In the genomic region with DNA sequence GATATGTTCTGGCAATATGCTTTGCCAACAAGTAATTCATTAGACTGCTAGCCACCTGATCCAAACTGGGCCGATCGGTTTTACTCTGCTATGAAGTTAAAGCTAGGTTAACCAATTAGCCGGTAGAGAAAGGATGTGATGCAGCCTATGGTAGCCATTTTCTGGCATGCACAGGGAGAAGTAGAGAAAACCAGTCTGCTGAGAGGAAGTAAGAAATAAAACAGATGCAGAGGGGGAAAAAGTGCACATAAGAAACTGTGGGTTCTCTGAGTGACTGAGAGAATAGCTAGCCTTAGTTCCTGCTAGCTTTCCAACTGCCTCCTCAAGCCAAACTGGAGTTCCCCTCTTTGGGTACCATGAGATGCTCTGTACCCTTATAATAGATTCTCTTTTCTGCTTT, we compare ENCODE assay signal across 8 cellular contexts. TPM values are rescaled to one million over a fixed set of nuclear protein-coding genes. Genes with fewer than 3 reads are reported as not detected.
DNase-seq lines count a peak whose midpoint lies in the region; ATAC-seq and TF ChIP-seq lines count a peak whose summit lies in the region.

No MANE protein-coding gene starts in this region.

- no peak for DNase-seq in activated CD4-positive, alpha-beta memory T cell treated with anti-CD3 and anti-CD28 coated beads for 36 hours
- DNase-seq in activated CD4-positive, alpha-beta memory T cell treated with anti-CD3 and anti-CD28 coated beads, Interleukin-2, amount 10 ng/mL, durations not matched to agents 7 days and 5 days = no peak
- DNase-seq in DMS53 (lab: John Stamatoyannopoulos, UW) (no peak), Peyer's patch (no peak), DMS 273 (lab: John Stamatoyannopoulos, UW; ENCODE audit: unreplicated experiment) (no peak)

- H3K27ac ChIP-seq in OCI-LY3 (ENCODE audit: low read length) = peak overlapping the region; percentile 75
- no peak overlapping the region for H3K27ac ChIP-seq in Peyer's patch

- CTCF ChIA-PET in activated CD4-positive, alpha-beta memory T cell treated with anti-CD3 and anti-CD28 coated beads for 36 hours (lab: Charles Lee) = interaction anchor here (1.3 to 1.5 kb wide), 2 partner anchors 14 to 22 kb away, joined by 3 to 4 read pairs; no protein-coding TSS in a partner anchor
- CTCF ChIA-PET in activated CD4-positive, alpha-beta memory T cell treated with anti-CD3 and anti-CD28 coated beads, Interleukin-2, amount 10 ng/mL, durations not matched to agents 7 days and 5 days (lab: Charles Lee) = interaction anchor here (0.7 to 1.7 kb wide), 8 partner anchors 16 to 142 kb away, joined by 3 to 9 read pairs (median 3); no protein-coding TSS in a partner anchor

- H3K4me1 ChIP-seq in OCI-LY3 (ENCODE audit: low read length) (peaks cover 55% of the 10 kb centered on the region), Peyer's patch (peaks cover 0 to 22% (median 5%) of the 10 kb centered on the region in 4 donors)

- no peaks in the 10 kb centered on the region for H3K27me3 ChIP-seq in OCI-LY3 (ENCODE audit: low read depth, low read length)
- no peaks in the 10 kb centered on the region for H3K27me3 ChIP-seq in Peyer's patch

- no peaks in the 10 kb centered on the region for H3K9me3 Mint-ChIP-seq in activated CD4-positive, alpha-beta memory T cell treated with anti-CD3 and anti-CD28 coated beads for 36 hours
- no peaks in the 10 kb centered on the region for H3K9me3 Mint-ChIP-seq in activated CD4-positive, alpha-beta memory T cell treated with anti-CD3 and anti-CD28 coated beads, Interleukin-2, amount 10 ng/mL, durations not matched to agents 7 days and 5 days
- no peaks in the 10 kb centered on the region for H3K9me3 Mint-ChIP-seq in stimulated activated memory B cell treated with anti-CD40 and anti-IgM and Interleukin-4, amounts not matched to agents 10 μg/mL and 1 μg/mL and 100 μg/mL, for 72 hours

- H3K9me3 ChIP-seq in OCI-LY3 (ENCODE audit: insufficient read depth, low read length) = no peaks in the 10 kb centered on the region
- H3K9me3 ChIP-seq in Peyer's patch = no peaks in the 10 kb centered on the region

- H3K4me3 Mint-ChIP-seq in activated CD4-positive, alpha-beta memory T cell treated with anti-CD3 and anti-CD28 coated beads for 36 hours = no peak overlapping the region
- H3K4me3 Mint-ChIP-seq in activated CD4-positive, alpha-beta memory T cell treated with anti-CD3 and anti-CD28 coated beads, Interleukin-2, amount 10 ng/mL, durations not matched to agents 7 days and 5 days = no peak overlapping the region
- no peak overlapping the region for H3K4me3 Mint-ChIP-seq in stimulated activated memory B cell treated with anti-CD40 and anti-IgM and Interleukin-4, amounts not matched to agents 10 μg/mL and 1 μg/mL and 100 μg/mL, for 72 hours

- peak overlapping the region; percentile 65 for H3K4me2 ChIP-seq in OCI-LY3 (ENCODE audit: low read length)

- H3K4me1 Mint-ChIP-seq in activated CD4-positive, alpha-beta memory T cell treated with anti-CD3 and anti-CD28 coated beads for 36 hours (ENCODE audit: low read depth) = peaks cover 66% of the 10 kb centered on the region
- H3K4me1 Mint-ChIP-seq in activated CD4-positive, alpha-beta memory T cell treated with anti-CD3 and anti-CD28 coated beads, Interleukin-2, amount 10 ng/mL, durations not matched to agents 7 days and 5 days = peaks cover 43% of the 10 kb centered on the region
- H3K4me1 Mint-ChIP-seq in stimulated activated memory B cell treated with anti-CD40 and anti-IgM and Interleukin-4, amounts not matched to agents 10 μg/mL and 1 μg/mL and 100 μg/mL, for 72 hours = peaks cover 69% of the 10 kb centered on the region

- TF ChIP-seq CTCF in OCI-LY3 (IDR thresholded peaks at IDR 0.05; ENCODE audit: low read depth, low read length) = no peak
- TF ChIP-seq CTCF in Peyer's patch (IDR thresholded peaks at IDR 0.05) = no peak

- no peak for TF ChIP-seq POLR2A in Peyer's patch (IDR thresholded peaks at IDR 0.05)

- peaks cover 80% of the 10 kb centered on the region for H4K20me1 ChIP-seq in OCI-LY3 (ENCODE audit: insufficient read depth, low read length)

- H3K27ac Mint-ChIP-seq in activated CD4-positive, alpha-beta memory T cell treated with anti-CD3 and anti-CD28 coated beads for 36 hours = peak overlapping the region; percentile 70
- H3K27ac Mint-ChIP-seq in activated CD4-positive, alpha-beta memory T cell treated with anti-CD3 and anti-CD28 coated beads, Interleukin-2, amount 10 ng/mL, durations not matched to agents 7 days and 5 days = no peak overlapping the region
- H3K27ac Mint-ChIP-seq in stimulated activated memory B cell treated with anti-CD40 and anti-IgM and Interleukin-4, amounts not matched to agents 10 μg/mL and 1 μg/mL and 100 μg/mL, for 72 hours = peak overlapping the region; percentile 22

- POLR2A ChIA-PET in activated CD4-positive, alpha-beta memory T cell treated with anti-CD3 and anti-CD28 coated beads for 36 hours (lab: Charles Lee) = interaction anchor here (0.6 kb wide), 1 partner anchor 53 kb away, joined by 3 read pairs; the partner anchor contains the start of genes ARID4B and GGPS1
- POLR2A ChIA-PET in activated CD4-positive, alpha-beta memory T cell treated with anti-CD3 and anti-CD28 coated beads, Interleukin-2, amount 10 ng/mL, durations not matched to agents 7 days and 5 days (lab: Charles Lee) = interaction anchor here (1.0 to 2.0 kb wide), 4 partner anchors 14 to 114 kb away, joined by 3 to 8 read pairs (median 4); partner anchors contain the start of genes GGPS1 and RBM34

- peak overlapping the region; percentile 40 for H3K9ac ChIP-seq in OCI-LY3 (ENCODE audit: low read length)

- H3K27me3 Mint-ChIP-seq in activated CD4-positive, alpha-beta memory T cell treated with anti-CD3 and anti-CD28 coated beads for 36 hours = no peaks in the 10 kb centered on the region
- H3K27me3 Mint-ChIP-seq in activated CD4-positive, alpha-beta memory T cell treated with anti-CD3 and anti-CD28 coated beads, Interleukin-2, amount 10 ng/mL, durations not matched to agents 7 days and 5 days = no peaks in the 10 kb centered on the region
- no peaks in the 10 kb centered on the region for H3K27me3 Mint-ChIP-seq in stimulated activated memory B cell treated with anti-CD40 and anti-IgM and Interleukin-4, amounts not matched to agents 10 μg/mL and 1 μg/mL and 100 μg/mL, for 72 hours

- no peaks in the 10 kb centered on the region for H3K36me3 ChIP-seq in OCI-LY3 (replicated peaks; ENCODE audit: low read depth, low read length)
- no peaks in the 10 kb centered on the region for H3K36me3 ChIP-seq in Peyer's patch

- H3K4me3 ChIP-seq in OCI-LY3 (ENCODE audit: low read length) = peak overlapping the region; percentile 51
- H3K4me3 ChIP-seq in Peyer's patch = no peak overlapping the region

- peak; percentile 89 for ATAC-seq in HG02852 (IDR thresholded peaks at IDR 0.05; ENCODE audit: unreplicated experiment)
- ATAC-seq in stimulated activated memory B cell treated with anti-CD40 and anti-IgM and Interleukin-4, amounts not matched to agents 10 μg/mL and 1 μg/mL and 100 μg/mL, for 72 hours = peak; percentile 94

- H3K36me3 Mint-ChIP-seq in activated CD4-positive, alpha-beta memory T cell treated with anti-CD3 and anti-CD28 coated beads for 36 hours = peaks cover 2% of the 10 kb centered on the region
- H3K36me3 Mint-ChIP-seq in activated CD4-positive, alpha-beta memory T cell treated with anti-CD3 and anti-CD28 coated beads, Interleukin-2, amount 10 ng/mL, durations not matched to agents 7 days and 5 days (ENCODE audit: low read depth) = peaks cover 1% of the 10 kb centered on the region
- no peaks in the 10 kb centered on the region for H3K36me3 Mint-ChIP-seq in stimulated activated memory B cell treated with anti-CD40 and anti-IgM and Interleukin-4, amounts not matched to agents 10 μg/mL and 1 μg/mL and 100 μg/mL, for 72 hours

- no peak overlapping the region for H2AFZ ChIP-seq in OCI-LY3 (ENCODE audit: low read depth, low read length)

- peaks cover 97% of the 10 kb centered on the region for H3K79me2 ChIP-seq in OCI-LY3 (ENCODE audit: low read length)

- intact Hi-C loops in activated CD4-positive, alpha-beta memory T cell treated with anti-CD3 and anti-CD28 coated beads for 36 hours (cut with micrococcal nuclease) = no loop called here

RNA-seq across cellular contexts. Expression of gene ARID4B, which starts 52.8 kb away (rescaled TPM):
- 10 to 100 TPM; 41.3 to 44.8 TPM for total RNA-seq in activated CD4-positive, alpha-beta memory T cell treated with anti-CD3 and anti-CD28 coated beads for 36 hours
- total RNA-seq in activated CD4-positive, alpha-beta memory T cell treated with anti-CD3 and anti-CD28 coated beads, Interleukin-2, amount 10 ng/mL, durations not matched to agents 7 days and 5 days = 10 to 100 TPM; 54.1 to 56.1 TPM
- 100 to 1,000 TPM in 1 of 4 donors, 10 to 100 TPM in 3; 27.0 to 172 (median 70.8) TPM for total RNA-seq in Peyer's patch

RNA-seq across cellular contexts. Expression of gene GGPS1, which starts 53.1 kb away (rescaled TPM):
- total RNA-seq in activated CD4-positive, alpha-beta memory T cell treated with anti-CD3 and anti-CD28 coated beads for 36 hours = 10 to 100 TPM; 36.1 to 37.5 TPM
- total RNA-seq in activated CD4-positive, alpha-beta memory T cell treated with anti-CD3 and anti-CD28 coated beads, Interleukin-2, amount 10 ng/mL, durations not matched to agents 7 days and 5 days = 10 to 100 TPM; 28.2 to 34.3 TPM
- total RNA-seq in Peyer's patch = 10 to 100 TPM; 12.3 to 23.1 (median 18.5) TPM
